ENCODE assay signal across 1 cellular context in the genomic region with DNA sequence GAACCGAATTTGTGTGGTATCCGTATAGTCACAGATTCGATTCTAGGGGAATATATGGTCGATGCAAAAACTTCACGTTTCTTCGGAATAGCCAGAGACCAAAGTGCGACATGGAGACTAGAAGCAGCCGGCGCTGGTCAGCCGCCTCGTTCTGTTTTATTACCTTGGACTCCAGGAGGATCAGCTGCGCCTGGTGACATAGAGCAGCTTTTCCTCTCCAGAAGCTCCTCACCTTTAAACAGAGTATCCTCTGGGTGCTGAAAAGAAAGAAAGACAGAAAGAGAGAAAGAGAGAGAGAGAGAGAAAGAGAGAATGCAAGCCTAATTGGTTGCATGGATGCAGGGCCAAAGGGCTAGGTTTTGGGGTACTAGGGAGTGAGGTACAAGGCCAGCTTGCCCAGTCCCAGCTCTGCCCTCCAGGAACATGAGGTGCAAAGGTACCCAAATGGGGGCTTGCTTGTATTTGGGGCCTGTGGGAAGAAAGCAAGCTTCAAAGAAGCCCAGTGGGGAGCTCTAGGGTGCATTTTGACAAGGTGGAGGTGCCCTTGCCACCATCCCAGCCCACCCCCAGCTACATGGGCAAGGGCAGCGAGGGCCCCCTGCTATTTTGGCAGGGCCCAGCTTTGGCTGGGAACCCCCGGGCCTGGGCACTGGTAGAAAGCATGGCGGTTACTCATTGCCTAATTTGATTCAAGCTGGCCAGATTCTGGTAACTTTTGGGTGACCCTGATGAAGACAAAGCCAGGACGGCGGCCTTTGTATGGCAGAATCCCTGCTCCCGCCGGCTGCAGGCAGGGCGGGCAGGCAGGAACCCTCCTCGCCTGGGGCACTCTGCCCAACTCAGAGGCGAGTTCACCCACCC.
TF ChIP-seq lines count a peak whose summit lies in the region.

No MANE protein-coding gene starts in this region.

TF ChIP-seq in H1, 55 proteins besides CTCF, POLR2A, EP300 and RAD21:
- no peak for TF ChIP-seq KDM5A (IDR thresholded peaks at IDR 0.05; ENCODE audit: low read length)
- no peak for TF ChIP-seq KDM1A (IDR thresholded peaks at IDR 0.05; ENCODE audit: borderline replicate concordance, low read length)
- no peak for TF ChIP-seq FOSL1 (IDR thresholded peaks at IDR 0.05; ENCODE audit: insufficient read depth, low read depth, low read length)
- no peak for TF ChIP-seq RFX5 (IDR thresholded peaks at IDR 0.05; ENCODE audit: borderline replicate concordance, low read depth, low read length)
- TF ChIP-seq SIRT6 (IDR thresholded peaks at IDR 0.05; ENCODE audit: low read length): no peak
- no peak for TF ChIP-seq GTF2F1 (IDR thresholded peaks at IDR 0.05; ENCODE audit: borderline replicate concordance, low read depth, low read length)
- no peak for TF ChIP-seq USF2 (IDR thresholded peaks at IDR 0.05; ENCODE audit: low read length)
- TF ChIP-seq SUZ12 (IDR thresholded peaks at IDR 0.05; ENCODE audit: low read length): peak; percentile 1; the same call in 1 of the 2 replicates
- peak; percentile 40 for TF ChIP-seq EZH2 (IDR thresholded peaks at IDR 0.05; ENCODE audit: low read depth, low read length, severe bottlenecking)
- no peak for TF ChIP-seq SIN3A (conservative IDR thresholded peaks at IDR 0.05 in 1 of 2, IDR thresholded peaks at IDR 0.05 in 1 of 2; ENCODE audit: low read depth in 1 of 2, low read length in 2 of 2)
- TF ChIP-seq SP4 (IDR thresholded peaks at IDR 0.05; ENCODE audit: low read length): no peak
- TF ChIP-seq POLR2AphosphoS5 (IDR thresholded peaks at IDR 0.05; ENCODE audit: low read depth, low read length): no peak
- no peak for TF ChIP-seq BCL11A (IDR thresholded peaks at IDR 0.05; ENCODE audit: low read depth in 2 of 2, low read length in 2 of 2)
- TF ChIP-seq BACH1 (IDR thresholded peaks at IDR 0.05; ENCODE audit: low read length): no peak
